1 cellular context compared by ENCODE assay signal in genomic region chr7:141788296-141788695, GRCh38.
TF ChIP-seq lines count a peak whose summit lies in the region.

No MANE protein-coding gene starts in this region.

TF ChIP-seq in endothelial cell of umbilical vein, 7 proteins besides CTCF, POLR2A, EP300 and RAD21:
- TF ChIP-seq MYC (IDR thresholded peaks at IDR 0.05; ENCODE audit: low read depth, low read length) (no peak), FOS (IDR thresholded peaks at IDR 0.05; ENCODE audit: borderline replicate concordance, insufficient read depth, low read length) (peak; percentile 59), GATA2 (IDR thresholded peaks at IDR 0.05; ENCODE audit: insufficient read depth, insufficient read length, low read depth, low read length) (peak; percentile 98), JUN (IDR thresholded peaks at IDR 0.05; ENCODE audit: borderline replicate concordance, insufficient read depth, insufficient read length, low read depth) (no peak), POLR2AphosphoS5 (IDR thresholded peaks at IDR 0.05; ENCODE audit: insufficient read depth, low read depth, low read length) (no peak), MAX (IDR thresholded peaks at IDR 0.05; ENCODE audit: insufficient read depth, insufficient read length) (no peak), EZH2 (IDR thresholded peaks at IDR 0.05; ENCODE audit: borderline replicate concordance, low read depth, low read length, severe bottlenecking) (no peak)
